9 cellular contexts compared by ENCODE assay signal in genomic region chr6:136920216-136920857, GRCh38. TPM values are rescaled to one million over a fixed set of nuclear protein-coding genes. Genes with fewer than 3 reads are reported as not detected.
DNase-seq lines count a peak whose midpoint lies in the region; ATAC-seq and TF ChIP-seq lines count a peak whose summit lies in the region.
"Had no signal": no experiment of that assay in that cellular context is flagged by ENCODE, and none has a peak within 500 bp of the region (broad histone marks: within the 10 kb centered on the region; RNA-seq: fewer than 3 reads in every experiment).

No MANE protein-coding gene starts in this region.

- no peak for TF ChIP-seq CTCF in AG04449 (IDR thresholded peaks at IDR 0.05; ENCODE audit: insufficient read depth, low read length, missing control alignments)

- WGBS in mesodermal cell (ENCODE audit: insufficient coverage in 2 of 2), 2 experiments = 36 to 56% methylated on average over 10 to 13 of the region's 16 CpGs

- peaks cover 63% of the 10 kb centered on the region for H3K27me3 Mint-ChIP-seq in activated naive CD8-positive, alpha-beta T cell treated with anti-CD3 and anti-CD28 coated beads for 36 hours

- H3K4me3 ChIP-seq in AG04449 (ENCODE audit: low read depth, low read length) (peak overlapping the region; percentile 49), mesodermal cell (ENCODE audit: extremely low read depth, insufficient read depth, low read length, poor library complexity, severe bottlenecking) (peak overlapping the region; percentile 50)

- H3K4me3 Mint-ChIP-seq in activated naive CD8-positive, alpha-beta T cell treated with anti-CD3 and anti-CD28 coated beads for 36 hours = peak overlapping the region; percentile 40

- no peaks in the 10 kb centered on the region for H3K4me1 ChIP-seq in mesodermal cell (ENCODE audit: control insufficient read depth, insufficient read depth, low read length, poor library complexity, severe bottlenecking)

- no peaks in the 10 kb centered on the region for H3K9me3 ChIP-seq in mesodermal cell (ENCODE audit: control insufficient read depth, low read length)
- H3K9me3 ChIP-seq: right lobe of liver had no signal

- DNase-seq in AG04449 (ENCODE audit: low read depth, low spot score) (no peak), NK-92 (lab: John Stamatoyannopoulos, UW; ENCODE audit: unreplicated experiment) (no peak), inferior parietal cortex (ENCODE audit: extremely low spot score) (no peak)
- peak; percentile 6 for DNase-seq in activated naive CD8-positive, alpha-beta T cell treated with anti-CD3 and anti-CD28 coated beads for 36 hours

- peak; percentile 13 for ATAC-seq in GM18498 (IDR thresholded peaks at IDR 0.05; ENCODE audit: unreplicated experiment)
- no peak for ATAC-seq in GM21737 (IDR thresholded peaks at IDR 0.05; ENCODE audit: unreplicated experiment)
- ATAC-seq in HG03097 (IDR thresholded peaks at IDR 0.05; ENCODE audit: low FRiP score, unreplicated experiment) = no peak

- no peak overlapping the region for H3K27ac Mint-ChIP-seq in activated naive CD8-positive, alpha-beta T cell treated with anti-CD3 and anti-CD28 coated beads for 36 hours

- POLR2A ChIA-PET in AG04449 (lab: Yijun Ruan, JAX) = no interaction called here

- H3K9me3 Mint-ChIP-seq in activated naive CD8-positive, alpha-beta T cell treated with anti-CD3 and anti-CD28 coated beads for 36 hours = peaks cover 1% of the 10 kb centered on the region

- no peak overlapping the region for H3K27ac ChIP-seq in mesodermal cell (ENCODE audit: low read depth, low read length, severe bottlenecking)
- H3K27ac ChIP-seq: right lobe of liver had no signal

- CTCF ChIA-PET in AG04449 (lab: Yijun Ruan, JAX) = interaction anchor here (1.0 to 1.5 kb wide), 3 partner anchors 10 to 49 kb away, joined by 3 to 6 read pairs (median 4); no protein-coding TSS in a partner anchor

- H3K36me3 ChIP-seq in mesodermal cell (ENCODE audit: control insufficient read depth, insufficient read depth, low read length) = no peaks in the 10 kb centered on the region
- H3K36me3 ChIP-seq: right lobe of liver had no signal

- H3K4me1 Mint-ChIP-seq in activated naive CD8-positive, alpha-beta T cell treated with anti-CD3 and anti-CD28 coated beads for 36 hours = peaks cover 21% of the 10 kb centered on the region

- H3K36me3 Mint-ChIP-seq in activated naive CD8-positive, alpha-beta T cell treated with anti-CD3 and anti-CD28 coated beads for 36 hours = no peaks in the 10 kb centered on the region

RNA-seq across cellular contexts. Expression of gene SLC35D3, which starts 1.8 kb away (rescaled TPM):
- total RNA-seq in activated naive CD8-positive, alpha-beta T cell treated with anti-CD3 and anti-CD28 coated beads for 36 hours = not detected
- 0.48 TPM for polyA plus RNA-seq in mesodermal cell (2013, experiment 1 of 2)
- 0.51 TPM for polyA plus RNA-seq in mesodermal cell (2013, experiment 2 of 2)
- total RNA-seq: right lobe of liver had no signal
